8 cellular contexts compared by ENCODE assay signal in genomic region chr19:48745208-48745995, GRCh38. TPM values are rescaled to one million over a fixed set of nuclear protein-coding genes. Genes with fewer than 3 reads are reported as not detected.
DNase-seq lines count a peak whose midpoint lies in the region; ATAC-seq and TF ChIP-seq lines count a peak whose summit lies in the region.
"Had no signal": no experiment of that assay in that cellular context is flagged by ENCODE, and none has a peak within 500 bp of the region (broad histone marks: within the 10 kb centered on the region; RNA-seq: fewer than 3 reads in every experiment).

No MANE protein-coding gene starts in this region.

- no peaks in the 10 kb centered on the region for H3K36me3 ChIP-seq in upper lobe of right lung

- no peak for TF ChIP-seq CTCF in GM12865 (IDR thresholded peaks at IDR 0.05; ENCODE audit: insufficient read depth, low read depth, low read length, missing control alignments)
- no peak for TF ChIP-seq CTCF in upper lobe of right lung (IDR thresholded peaks at IDR 0.05)

- H3K27ac ChIP-seq in upper lobe of right lung, result no peak overlapping the region

- no peak overlapping the region for H3K4me3 ChIP-seq in GM12865 (ENCODE audit: low read depth, low read length)
- no peak overlapping the region for H3K4me3 ChIP-seq in upper lobe of right lung

- intact Hi-C loops in upper lobe of right lung (cut with DNase I), result no loop called here

- peak overlapping the region; percentile 59 for H3K4me3 Mint-ChIP-seq in T-helper 2 cell treated with Interferon-gamma antibody and Interleukin-4, amounts not matched to agents 5 μg/mL and 100 μg/mL, for 36 hours
- H3K4me3 Mint-ChIP-seq in memory B cell, result no peak overlapping the region

- H3K27me3 Mint-ChIP-seq in T-helper 2 cell treated with Interferon-gamma antibody and Interleukin-4, amounts not matched to agents 5 μg/mL and 100 μg/mL, for 36 hours (ENCODE audit: low read depth), result peaks cover 3% of the 10 kb centered on the region
- H3K27me3 Mint-ChIP-seq in memory B cell, result peaks cover 23% of the 10 kb centered on the region

- H3K36me3 Mint-ChIP-seq in T-helper 2 cell treated with Interferon-gamma antibody and Interleukin-4, amounts not matched to agents 5 μg/mL and 100 μg/mL, for 36 hours (ENCODE audit: low read depth), result no peaks in the 10 kb centered on the region
- H3K36me3 Mint-ChIP-seq in memory B cell, result no peaks in the 10 kb centered on the region

- DNase-seq in GM12865 (ENCODE audit: low read depth) (peak; percentile 60), NCI-H1092 treated with DMSO at 0.1 percent for 48 hours (lab: John Stamatoyannopoulos, UW) (peak; percentile 11), cerebellar nuclear complex (lab: John Stamatoyannopoulos, UW) (peak; percentile 61 to 70), memory B cell (ENCODE audit: low spot score in 2 of 2) (no peak), upper lobe of right lung (no peak)
- DNase-seq in T-helper 2 cell treated with Interferon-gamma antibody and Interleukin-4, amounts not matched to agents 5 μg/mL and 100 μg/mL, for 36 hours (ENCODE audit: low spot score), result peak; percentile 42

- no peaks in the 10 kb centered on the region for H3K9me3 ChIP-seq in upper lobe of right lung

- H3K27me3 ChIP-seq in upper lobe of right lung, result peaks cover 1% of the 10 kb centered on the region

- peaks cover 16% of the 10 kb centered on the region for H3K4me1 Mint-ChIP-seq in T-helper 2 cell treated with Interferon-gamma antibody and Interleukin-4, amounts not matched to agents 5 μg/mL and 100 μg/mL, for 36 hours (ENCODE audit: low read depth)
- peaks cover 4% of the 10 kb centered on the region for H3K4me1 Mint-ChIP-seq in memory B cell

- no peaks in the 10 kb centered on the region for H3K9me3 Mint-ChIP-seq in T-helper 2 cell treated with Interferon-gamma antibody and Interleukin-4, amounts not matched to agents 5 μg/mL and 100 μg/mL, for 36 hours
- H3K9me3 Mint-ChIP-seq in memory B cell, result no peaks in the 10 kb centered on the region

- H3K27ac Mint-ChIP-seq in T-helper 2 cell treated with Interferon-gamma antibody and Interleukin-4, amounts not matched to agents 5 μg/mL and 100 μg/mL, for 36 hours, result no peak overlapping the region
- H3K27ac Mint-ChIP-seq in memory B cell, result no peak overlapping the region

- ATAC-seq in memory B cell (ENCODE audit: low read depth), result peak; percentile 83
- ATAC-seq in upper lobe of right lung, result peak; percentile 67
- no peak for ATAC-seq in GM19467 (IDR thresholded peaks at IDR 0.05; ENCODE audit: unreplicated experiment)

- no peaks in the 10 kb centered on the region for H3K4me1 ChIP-seq in upper lobe of right lung

RNA-seq across cellular contexts. Expression of gene IZUMO1, which starts 1.3 kb away (rescaled TPM):
- 3.8 TPM for total RNA-seq in upper lobe of right lung
- total RNA-seq: T-helper 2 cell treated with Interferon-gamma antibody and Interleukin-4, amounts not matched to agents 100 ng/mL and 5 ng/mL, for 36 hours had no signal

RNA-seq across cellular contexts. Expression of gene RASIP1, which starts 5.0 kb away (rescaled TPM):
- 54.5 TPM for total RNA-seq in upper lobe of right lung

RNA-seq across cellular contexts. Expression of gene FUT1, which starts 7.0 kb away (rescaled TPM):
- total RNA-seq in upper lobe of right lung, result 19.9 TPM

RNA-seq across cellular contexts. Expression of gene FGF21, which starts 9.9 kb away (rescaled TPM):
- not detected for total RNA-seq in upper lobe of right lung
- total RNA-seq: T-helper 2 cell treated with Interferon-gamma antibody and Interleukin-4, amounts not matched to agents 100 ng/mL and 5 ng/mL, for 36 hours had no signal

RNA-seq across cellular contexts. Expression of gene MAMSTR, which starts 25.9 kb away (rescaled TPM):
- 1.2 TPM for total RNA-seq in upper lobe of right lung

Comparison
In these comparisons a context has a peak if more than half of its experiments do, and no peak if none do; other contexts are left out.
1. DNase-seq: peak in GM12865 (single experiment), NCI-H1092 treated with DMSO at 0.1 percent for 48 hours (single experiment), T-helper 2 cell treated with Interferon-gamma antibody and Interleukin-4, amounts not matched to agents 5 μg/mL and 100 μg/mL, for 36 hours (single experiment) and cerebellar nuclear complex (2 of 2); none in memory B cell (0 of 2) and upper lobe of right lung (single experiment).